ENCODE assay signal across 1 cellular context in the genomic region with DNA sequence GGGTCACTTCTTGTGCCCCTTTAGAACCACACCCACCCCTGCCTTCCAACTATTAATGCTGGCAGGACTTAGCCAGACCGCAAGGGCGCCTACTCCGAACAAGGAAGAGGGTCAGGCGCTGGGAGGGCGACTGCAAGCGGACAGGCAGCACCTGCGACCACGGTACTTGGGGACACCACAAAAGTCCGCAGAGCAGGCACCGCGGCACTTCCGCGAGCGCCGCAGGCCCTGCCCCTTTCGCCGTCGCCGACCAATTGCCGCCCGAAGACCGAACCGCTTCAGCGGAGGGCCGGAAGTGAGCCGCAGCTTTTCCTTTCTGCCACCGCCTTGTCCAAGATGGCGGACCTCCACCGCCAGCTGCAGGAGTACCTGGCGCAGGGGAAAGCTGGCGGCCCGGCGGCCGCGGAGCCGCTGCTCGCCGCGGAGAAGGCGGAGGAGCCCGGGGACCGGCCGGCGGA.
TF ChIP-seq lines count a peak whose summit lies in the region.

A gene with protein sequence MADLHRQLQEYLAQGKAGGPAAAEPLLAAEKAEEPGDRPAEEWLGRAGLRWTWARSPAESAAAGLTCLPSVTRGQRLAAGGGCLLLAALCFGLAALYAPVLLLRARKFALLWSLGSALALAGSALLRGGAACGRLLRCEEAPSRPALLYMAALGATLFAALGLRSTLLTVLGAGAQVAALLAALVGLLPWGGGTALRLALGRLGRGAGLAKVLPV (plus strand): TSS at position 305 of the 458 bp plus-strand sequence. CDS start 32 bp downstream, at position 337.

TF ChIP-seq in K562, 482 proteins besides CTCF, POLR2A, EP300 and RAD21 (continued from another document and continues in another):
- TF ChIP-seq, protein P1, sequence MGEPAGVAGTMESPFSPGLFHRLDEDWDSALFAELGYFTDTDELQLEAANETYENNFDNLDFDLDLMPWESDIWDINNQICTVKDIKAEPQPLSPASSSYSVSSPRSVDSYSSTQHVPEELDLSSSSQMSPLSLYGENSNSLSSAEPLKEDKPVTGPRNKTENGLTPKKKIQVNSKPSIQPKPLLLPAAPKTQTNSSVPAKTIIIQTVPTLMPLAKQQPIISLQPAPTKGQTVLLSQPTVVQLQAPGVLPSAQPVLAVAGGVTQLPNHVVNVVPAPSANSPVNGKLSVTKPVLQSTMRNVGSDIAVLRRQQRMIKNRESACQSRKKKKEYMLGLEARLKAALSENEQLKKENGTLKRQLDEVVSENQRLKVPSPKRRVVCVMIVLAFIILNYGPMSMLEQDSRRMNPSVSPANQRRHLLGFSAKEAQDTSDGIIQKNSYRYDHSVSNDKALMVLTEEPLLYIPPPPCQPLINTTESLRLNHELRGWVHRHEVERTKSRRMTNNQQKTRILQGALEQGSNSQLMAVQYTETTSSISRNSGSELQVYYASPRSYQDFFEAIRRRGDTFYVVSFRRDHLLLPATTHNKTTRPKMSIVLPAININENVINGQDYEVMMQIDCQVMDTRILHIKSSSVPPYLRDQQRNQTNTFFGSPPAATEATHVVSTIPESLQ (CRISPR knock-in tag; IDR thresholded peaks at IDR 0.05): 0 out of 2 replicates have a peak, but pooled peaks have one; percentile 25
- TF ChIP-seq ZNF431 (CRISPR knock-in tag; IDR thresholded peaks at IDR 0.05) (0 out of 2 replicates have a peak, but pooled peaks have one; percentile 8), NFIC (IDR thresholded peaks at IDR 0.05) (peak; percentile 45; the same call in 1 of the 2 replicates), RBM25 (IDR thresholded peaks at IDR 0.05; ENCODE audit: low read depth, low read length, severe bottlenecking) (no peak), SRSF7 (optimal IDR thresholded peaks at IDR 0.05; ENCODE audit: low read depth, low read length) (no peak), MTF1 (CRISPR knock-in tag; IDR thresholded peaks at IDR 0.05; ENCODE audit: borderline replicate concordance) (no peak), KLF1 (tag; IDR thresholded peaks at IDR 0.05) (peak; percentile 20; the same call in 1 of the 2 replicates), HNRNPUL1 (IDR thresholded peaks at IDR 0.05; ENCODE audit: low read length) (no peak), CBFA2T3 (IDR thresholded peaks at IDR 0.05) (no peak), SMAD1 (IDR thresholded peaks at IDR 0.05; ENCODE audit: low read depth, low read length, partially characterized antibody) (peak; percentile 52), ILF3 (IDR thresholded peaks at IDR 0.05; ENCODE audit: borderline replicate concordance) (no peak; the same call in 1 of the 2 replicates), POLR2AphosphoS5 (IDR thresholded peaks at IDR 0.05; ENCODE audit: control insufficient read depth, insufficient read depth, low read depth, low read length) (peak; percentile 81), TBP (optimal IDR thresholded peaks at IDR 0.05; ENCODE audit: low read depth, low read length) (peak; percentile 96), C11orf30 (IDR thresholded peaks at IDR 0.05; ENCODE audit: low read depth) (no peak), ZNF384 (IDR thresholded peaks at IDR 0.05; ENCODE audit: low read depth, low read length) (no peak), ZNF184 (CRISPR knock-in tag; IDR thresholded peaks at IDR 0.05) (no peak), NR2C2 (CRISPR knock-in tag; IDR thresholded peaks at IDR 0.05) (no peak; the same call in 1 of the 2 replicates), NR2C2 (tag; IDR thresholded peaks at IDR 0.05) (peak; percentile 4; the same call in 1 of the 2 replicates), ZBTB17 (CRISPR knock-in tag; IDR thresholded peaks at IDR 0.05) (no peak), NFE2L1 (tag; IDR thresholded peaks at IDR 0.05; ENCODE audit: borderline replicate concordance, low read depth) (no peak), SLC30A9 (CRISPR knock-in tag; IDR thresholded peaks at IDR 0.05) (no peak), SRSF9 (IDR thresholded peaks at IDR 0.05; ENCODE audit: borderline replicate concordance, low read depth, low read length) (no peak), ZNF274 (IDR thresholded peaks at IDR 0.05; ENCODE audit: borderline replicate concordance, low read depth, low read length) (no peak), POLR2AphosphoS2 (IDR thresholded peaks at IDR 0.05; ENCODE audit: low read length) (no peak; the same call in none of the 2 replicates), ETV1 (tag; conservative IDR thresholded peaks at IDR 0.05; ENCODE audit: low read depth) (peak; percentile 76), PHB2 (IDR thresholded peaks at IDR 0.05; ENCODE audit: low read depth) (no peak), ZNF696 (CRISPR knock-in tag; conservative IDR thresholded peaks at IDR 0.05) (no peak), MCM7 (IDR thresholded peaks at IDR 0.05) (no peak), ZNF76 (CRISPR knock-in tag; IDR thresholded peaks at IDR 0.05; ENCODE audit: borderline replicate concordance) (no peak), CHCHD3 (CRISPR knock-in tag; IDR thresholded peaks at IDR 0.05) (0 out of 2 replicates have a peak, but pooled peaks have one; percentile 3), KDM5B (IDR thresholded peaks at IDR 0.05; ENCODE audit: insufficient replicate concordance, low read depth, low read length) (peak; percentile 86)
- TF ChIP-seq, protein P2, sequence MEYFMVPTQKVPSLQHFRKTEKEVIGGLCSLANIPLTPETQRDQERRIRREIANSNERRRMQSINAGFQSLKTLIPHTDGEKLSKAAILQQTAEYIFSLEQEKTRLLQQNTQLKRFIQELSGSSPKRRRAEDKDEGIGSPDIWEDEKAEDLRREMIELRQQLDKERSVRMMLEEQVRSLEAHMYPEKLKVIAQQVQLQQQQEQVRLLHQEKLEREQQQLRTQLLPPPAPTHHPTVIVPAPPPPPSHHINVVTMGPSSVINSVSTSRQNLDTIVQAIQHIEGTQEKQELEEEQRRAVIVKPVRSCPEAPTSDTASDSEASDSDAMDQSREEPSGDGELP (CRISPR knock-in tag; IDR thresholded peaks at IDR 0.05; ENCODE audit: borderline replicate concordance): peak; percentile 67; the same call in 1 of the 2 replicates
- TF ChIP-seq, protein P3, sequence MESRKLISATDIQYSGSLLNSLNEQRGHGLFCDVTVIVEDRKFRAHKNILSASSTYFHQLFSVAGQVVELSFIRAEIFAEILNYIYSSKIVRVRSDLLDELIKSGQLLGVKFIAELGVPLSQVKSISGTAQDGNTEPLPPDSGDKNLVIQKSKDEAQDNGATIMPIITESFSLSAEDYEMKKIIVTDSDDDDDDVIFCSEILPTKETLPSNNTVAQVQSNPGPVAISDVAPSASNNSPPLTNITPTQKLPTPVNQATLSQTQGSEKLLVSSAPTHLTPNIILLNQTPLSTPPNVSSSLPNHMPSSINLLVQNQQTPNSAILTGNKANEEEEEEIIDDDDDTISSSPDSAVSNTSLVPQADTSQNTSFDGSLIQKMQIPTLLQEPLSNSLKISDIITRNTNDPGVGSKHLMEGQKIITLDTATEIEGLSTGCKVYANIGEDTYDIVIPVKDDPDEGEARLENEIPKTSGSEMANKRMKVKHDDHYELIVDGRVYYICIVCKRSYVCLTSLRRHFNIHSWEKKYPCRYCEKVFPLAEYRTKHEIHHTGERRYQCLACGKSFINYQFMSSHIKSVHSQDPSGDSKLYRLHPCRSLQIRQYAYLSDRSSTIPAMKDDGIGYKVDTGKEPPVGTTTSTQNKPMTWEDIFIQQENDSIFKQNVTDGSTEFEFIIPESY (CRISPR knock-in tag; IDR thresholded peaks at IDR 0.05): peak; percentile 34; the same call in 1 of the 2 replicates
- TF ChIP-seq, protein P4, sequence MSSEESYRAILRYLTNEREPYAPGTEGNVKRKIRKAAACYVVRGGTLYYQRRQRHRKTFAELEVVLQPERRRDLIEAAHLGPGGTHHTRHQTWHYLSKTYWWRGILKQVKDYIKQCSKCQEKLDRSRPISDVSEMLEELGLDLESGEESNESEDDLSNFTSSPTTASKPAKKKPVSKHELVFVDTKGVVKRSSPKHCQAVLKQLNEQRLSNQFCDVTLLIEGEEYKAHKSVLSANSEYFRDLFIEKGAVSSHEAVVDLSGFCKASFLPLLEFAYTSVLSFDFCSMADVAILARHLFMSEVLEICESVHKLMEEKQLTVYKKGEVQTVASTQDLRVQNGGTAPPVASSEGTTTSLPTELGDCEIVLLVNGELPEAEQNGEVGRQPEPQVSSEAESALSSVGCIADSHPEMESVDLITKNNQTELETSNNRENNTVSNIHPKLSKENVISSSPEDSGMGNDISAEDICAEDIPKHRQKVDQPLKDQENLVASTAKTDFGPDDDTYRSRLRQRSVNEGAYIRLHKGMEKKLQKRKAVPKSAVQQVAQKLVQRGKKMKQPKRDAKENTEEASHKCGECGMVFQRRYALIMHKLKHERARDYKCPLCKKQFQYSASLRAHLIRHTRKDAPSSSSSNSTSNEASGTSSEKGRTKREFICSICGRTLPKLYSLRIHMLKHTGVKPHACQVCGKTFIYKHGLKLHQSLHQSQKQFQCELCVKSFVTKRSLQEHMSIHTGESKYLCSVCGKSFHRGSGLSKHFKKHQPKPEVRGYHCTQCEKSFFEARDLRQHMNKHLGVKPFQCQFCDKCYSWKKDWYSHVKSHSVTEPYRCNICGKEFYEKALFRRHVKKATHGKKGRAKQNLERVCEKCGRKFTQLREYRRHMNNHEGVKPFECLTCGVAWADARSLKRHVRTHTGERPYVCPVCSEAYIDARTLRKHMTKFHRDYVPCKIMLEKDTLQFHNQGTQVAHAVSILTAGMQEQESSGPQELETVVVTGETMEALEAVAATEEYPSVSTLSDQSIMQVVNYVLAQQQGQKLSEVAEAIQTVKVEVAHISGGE (CRISPR knock-in tag; IDR thresholded peaks at IDR 0.05): peak in 2 of 3 experiments; percentile 25 to 87; a peak in 4 of 6 replicates
- TF ChIP-seq, protein P5, sequence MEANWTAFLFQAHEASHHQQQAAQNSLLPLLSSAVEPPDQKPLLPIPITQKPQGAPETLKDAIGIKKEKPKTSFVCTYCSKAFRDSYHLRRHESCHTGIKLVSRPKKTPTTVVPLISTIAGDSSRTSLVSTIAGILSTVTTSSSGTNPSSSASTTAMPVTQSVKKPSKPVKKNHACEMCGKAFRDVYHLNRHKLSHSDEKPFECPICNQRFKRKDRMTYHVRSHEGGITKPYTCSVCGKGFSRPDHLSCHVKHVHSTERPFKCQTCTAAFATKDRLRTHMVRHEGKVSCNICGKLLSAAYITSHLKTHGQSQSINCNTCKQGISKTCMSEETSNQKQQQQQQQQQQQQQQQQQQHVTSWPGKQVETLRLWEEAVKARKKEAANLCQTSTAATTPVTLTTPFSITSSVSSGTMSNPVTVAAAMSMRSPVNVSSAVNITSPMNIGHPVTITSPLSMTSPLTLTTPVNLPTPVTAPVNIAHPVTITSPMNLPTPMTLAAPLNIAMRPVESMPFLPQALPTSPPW (CRISPR knock-in tag; IDR thresholded peaks at IDR 0.05): no peak
- TF ChIP-seq, protein P6, sequence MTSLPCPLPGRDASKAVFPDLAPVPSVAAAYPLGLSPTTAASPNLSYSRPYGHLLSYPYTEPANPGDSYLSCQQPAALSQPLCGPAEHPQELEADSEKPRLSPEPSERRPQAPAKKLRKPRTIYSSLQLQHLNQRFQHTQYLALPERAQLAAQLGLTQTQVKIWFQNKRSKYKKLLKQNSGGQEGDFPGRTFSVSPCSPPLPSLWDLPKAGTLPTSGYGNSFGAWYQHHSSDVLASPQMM (CRISPR knock-in tag; IDR thresholded peaks at IDR 0.05): no peak
- TF ChIP-seq, protein P7, sequence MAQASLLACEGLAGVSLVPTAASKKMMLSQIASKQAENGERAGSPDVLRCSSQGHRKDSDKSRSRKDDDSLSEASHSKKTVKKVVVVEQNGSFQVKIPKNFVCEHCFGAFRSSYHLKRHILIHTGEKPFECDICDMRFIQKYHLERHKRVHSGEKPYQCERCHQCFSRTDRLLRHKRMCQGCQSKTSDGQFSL (CRISPR knock-in tag; IDR thresholded peaks at IDR 0.05): no peak
- TF ChIP-seq, protein P7 (tag; IDR thresholded peaks at IDR 0.05): no peak
- TF ChIP-seq, protein P8, sequence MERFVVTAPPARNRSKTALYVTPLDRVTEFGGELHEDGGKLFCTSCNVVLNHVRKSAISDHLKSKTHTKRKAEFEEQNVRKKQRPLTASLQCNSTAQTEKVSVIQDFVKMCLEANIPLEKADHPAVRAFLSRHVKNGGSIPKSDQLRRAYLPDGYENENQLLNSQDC (CRISPR knock-in tag; IDR thresholded peaks at IDR 0.05): no peak
